12 cellular contexts compared by ENCODE assay signal in the genomic region with DNA sequence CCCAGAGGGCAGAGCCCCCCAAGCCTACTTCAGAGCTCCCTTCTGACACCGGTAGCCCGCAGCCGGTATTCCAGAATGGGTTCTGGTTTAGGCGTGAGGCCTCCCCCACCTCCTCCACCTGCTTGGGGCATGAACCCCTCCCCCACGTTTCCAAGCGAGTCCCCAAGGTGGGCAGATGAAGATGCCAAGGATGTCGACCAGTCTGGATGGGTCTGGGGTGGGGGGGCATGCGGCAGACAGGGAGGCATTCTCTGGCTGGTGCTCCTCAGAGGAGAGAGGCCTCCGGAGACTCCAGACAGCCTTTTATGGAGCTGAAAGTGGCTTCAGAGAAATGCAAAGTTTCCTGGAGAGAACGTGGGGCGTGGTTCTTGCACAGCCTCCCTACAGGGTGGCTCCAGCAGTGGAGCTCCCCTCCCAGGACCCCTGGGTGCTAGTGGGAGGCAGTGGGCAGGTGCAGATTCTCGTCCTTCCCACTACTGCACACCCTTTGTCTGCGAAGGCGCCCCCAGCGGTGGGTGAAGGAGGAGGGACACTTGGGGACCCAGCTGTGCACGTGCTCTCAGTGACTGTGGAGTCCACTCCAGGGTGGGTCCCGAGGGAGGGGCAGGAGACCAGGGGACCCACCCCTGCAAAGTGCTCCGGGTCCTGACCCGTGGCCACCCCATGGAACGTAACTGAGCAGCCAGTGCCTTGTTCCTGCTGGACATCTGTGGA. TPM values are rescaled to one million over a fixed set of nuclear protein-coding genes. Genes with fewer than 3 reads are reported as not detected.
DNase-seq lines count a peak whose midpoint lies in the region; ATAC-seq, FAIRE-seq and TF ChIP-seq lines count a peak whose summit lies in the region.
"Had no signal": no experiment of that assay in that cellular context is flagged by ENCODE, and none has a peak within 500 bp of the region (broad histone marks: within the 10 kb centered on the region; RNA-seq: fewer than 3 reads in every experiment).

No MANE protein-coding gene starts in this region.

- H2BK20ac ChIP-seq in H9 (ENCODE audit: low read depth, low read length, poor library complexity, severe bottlenecking) = no peak overlapping the region

- H4K91ac ChIP-seq in H9 (ENCODE audit: insufficient read length, low read depth, low read length) = no peak overlapping the region

- peaks cover 7% of the 10 kb centered on the region for H3K23me2 ChIP-seq in H9 (ENCODE audit: insufficient read length, low read depth, low read length, poor library complexity, severe bottlenecking)

- no peak overlapping the region for H3K4me3 Mint-ChIP-seq in H9
- H3K4me3 Mint-ChIP-seq in astrocyte (ENCODE audit: unreplicated experiment) = peak overlapping the region; percentile 14
- peak overlapping the region in 5 of 8 donors; percentile 13 to 65 (median 50) for H3K4me3 Mint-ChIP-seq in naive B cell
- H3K4me3 Mint-ChIP-seq: memory B cell had no signal

- H2BK120ac ChIP-seq in H9 (ENCODE audit: low read depth, low read length, poor library complexity, severe bottlenecking) = no peak overlapping the region

- no peak overlapping the region for H2BK5ac ChIP-seq in H9 (ENCODE audit: insufficient read length, low read length)

- no CpG with 5 or more reads among the region's 20 CpGs for WGBS in H9 (ENCODE audit: extremely low coverage, insufficient read length, low lambda C conversion rate)

- H3K27me3 ChIP-seq in ACC112 (ENCODE audit: insufficient read depth, low read length) (no peaks in the 10 kb centered on the region), H9 (ENCODE audit: insufficient read depth, low read length) (no peaks in the 10 kb centered on the region), astrocyte (ENCODE audit: insufficient read depth, low read length) (no peaks in the 10 kb centered on the region)

- DNase-seq in H9 = peak; percentile 37
- DNase-seq in astrocyte (ENCODE audit: low read depth) = no peak
- DNase-seq in naive B cell = no peak
- no peak for DNase-seq in NAMALWA (ENCODE audit: low spot score)
- no peak for DNase-seq in LoVo (ENCODE audit: low spot score)
- DNase-seq in nucleus accumbens (lab: John Stamatoyannopoulos, UW) = no peak
- DNase-seq in HTR-8/SVneo (ENCODE audit: insufficient read length, low spot score) = no peak
- DNase-seq: NCI-H510A treated with DMSO at 0.1 percent for 48 hours, SW 1271 had no signal

- H3T11ph ChIP-seq in H9 (ENCODE audit: low read length) = no peak overlapping the region

- no peak overlapping the region for H3K56ac ChIP-seq in H9 (ENCODE audit: insufficient read length, low read depth, low read length)

- peaks cover 41% of the 10 kb centered on the region; the same call in 1 of the 2 replicates for H3K36me3 ChIP-seq in ACC112 (ENCODE audit: insufficient read depth, low read length)
- peaks cover 34% of the 10 kb centered on the region for H3K36me3 ChIP-seq in astrocyte (ENCODE audit: insufficient read depth, low read length)

- no peaks in the 10 kb centered on the region for H3K27me3 Mint-ChIP-seq in H9 (ENCODE audit: low read depth)
- H3K27me3 Mint-ChIP-seq in astrocyte (ENCODE audit: low read depth, unreplicated experiment) = no peaks in the 10 kb centered on the region
- peaks cover 6 to 12% (median 10%) of the 10 kb centered on the region in 3 donors for H3K27me3 Mint-ChIP-seq in naive B cell
- H3K27me3 Mint-ChIP-seq: memory B cell had no signal

- H3K4me1 Mint-ChIP-seq in H9 (peaks cover 7 to 10% of the 10 kb centered on the region in 2 experiments), astrocyte (ENCODE audit: low read depth, unreplicated experiment) (peaks cover 4% of the 10 kb centered on the region), naive B cell (peaks cover 17 to 22% (median 21%) of the 10 kb centered on the region in 3 donors)

- no peak overlapping the region for H4K8ac ChIP-seq in H9 (replicated peaks; ENCODE audit: insufficient read length, low read depth, low read length)

- no peak overlapping the region for H2AK5ac ChIP-seq in H9 (ENCODE audit: insufficient read length, low read length)

- H2AFZ ChIP-seq in ACC112 (ENCODE audit: low read length, unreplicated experiment) (no peak overlapping the region), H9 (ENCODE audit: low read length) (no peak overlapping the region), astrocyte (ENCODE audit: low read depth, low read length) (no peak overlapping the region)

- H3K4ac ChIP-seq in H9 (ENCODE audit: low read depth, low read length) = no peak overlapping the region

- peak overlapping the region; percentile 98 for H3K4me3 ChIP-seq in ACC112 (ENCODE audit: low read depth, low read length)
- H3K4me3 ChIP-seq in astrocyte (ENCODE audit: insufficient read depth, low read depth, low read length) = peak overlapping the region; percentile 98

- peaks cover 3% of the 10 kb centered on the region for H3K79me1 ChIP-seq in H9 (ENCODE audit: insufficient read depth, low read depth, low read length, poor library complexity, severe bottlenecking)

- no peak overlapping the region for H2BK15ac ChIP-seq in H9 (ENCODE audit: low read depth, low read length)

- TF ChIP-seq CTCF in H9 (conservative IDR thresholded peaks at IDR 0.05) (peak; percentile 15; the same call in 1 of the 3 replicates), astrocyte (IDR thresholded peaks at IDR 0.05; ENCODE audit: insufficient read depth, low read depth, low read length) (no peak)

- H3K23ac ChIP-seq in H9 (ENCODE audit: insufficient read length, low read depth, low read length) = no peak overlapping the region

- H3K27ac ChIP-seq in ACC112 (ENCODE audit: low read depth, low read length) = 0 out of 2 replicates have a peak overlapping the region, but pooled peaks have one; percentile 6
- H3K27ac ChIP-seq in H9 (ENCODE audit: insufficient read length, low read depth, low read length) = no peak overlapping the region
- peak overlapping the region; percentile 94 for H3K27ac ChIP-seq in astrocyte (ENCODE audit: low read depth, low read length)

- no peak overlapping the region for H2BK12ac ChIP-seq in H9 (ENCODE audit: insufficient read length, low read depth, low read length)

- no peak for ATAC-seq in naive B cell (ENCODE audit: low read depth in 2 of 2)

- H3K9me3 Mint-ChIP-seq in H9 (no peaks in the 10 kb centered on the region), astrocyte (ENCODE audit: unreplicated experiment) (no peaks in the 10 kb centered on the region), naive B cell (no peaks in the 10 kb centered on the region)
- H3K9me3 Mint-ChIP-seq: memory B cell had no signal

- H3K79me2 ChIP-seq in ACC112 (ENCODE audit: control insufficient read depth, insufficient read depth, low read length, unreplicated experiment) (peaks cover 88% of the 10 kb centered on the region), H9 (ENCODE audit: insufficient read depth, low read length) (no peaks in the 10 kb centered on the region), astrocyte (ENCODE audit: insufficient read depth, low read length) (peaks cover 99% of the 10 kb centered on the region)

- no peak overlapping the region for H3K18ac ChIP-seq in H9 (ENCODE audit: insufficient read length, low read depth, low read length)

- H4K20me1 ChIP-seq in H9 (ENCODE audit: control insufficient read depth, insufficient read depth, insufficient read length) (no peaks in the 10 kb centered on the region), astrocyte (ENCODE audit: insufficient read depth, low read length) (peaks cover 73% of the 10 kb centered on the region)

- peak overlapping the region in 2 of 3 experiments; percentile 49 to 75; a peak in 2 of 7 replicates for H3K27ac Mint-ChIP-seq in H9
- H3K27ac Mint-ChIP-seq in astrocyte (ENCODE audit: unreplicated experiment) = no peak overlapping the region
- H3K27ac Mint-ChIP-seq in naive B cell = peak overlapping the region in 1 of 6 donors; percentile 74
- H3K27ac Mint-ChIP-seq: memory B cell had no signal

- H3K9me3 ChIP-seq in H9 (ENCODE audit: control insufficient read depth, low read depth, low read length) = no peaks in the 10 kb centered on the region
- no peaks in the 10 kb centered on the region for H3K9me3 ChIP-seq in astrocyte (ENCODE audit: insufficient read depth, low read depth, low read length)

- H4K5ac ChIP-seq in H9 (ENCODE audit: insufficient read length, low read depth, low read length) = no peak overlapping the region

- H3K36me3 Mint-ChIP-seq in H9 (ENCODE audit: insufficient read depth in 1 of 3, low read depth in 3 of 3) = peaks cover 14 to 66% (median 46%) of the 10 kb centered on the region in 3 experiments; a peak in 6 of 7 replicates
- H3K36me3 Mint-ChIP-seq in astrocyte (ENCODE audit: low read depth, unreplicated experiment) = peaks cover 6% of the 10 kb centered on the region
- no peaks in the 10 kb centered on the region for H3K36me3 Mint-ChIP-seq in naive B cell
- H3K36me3 Mint-ChIP-seq: memory B cell had no signal

- H3K4me2 ChIP-seq in H9 (ENCODE audit: insufficient read depth, insufficient read length, low read length) (no peak overlapping the region), astrocyte (ENCODE audit: low read length) (peak overlapping the region; percentile 99)

- FAIRE-seq in astrocyte (lab: Jason Lieb, UNC) (no peak), HTR-8/SVneo (lab: Jason Lieb, UNC) (no peak)

- H3K14ac ChIP-seq in H9 (ENCODE audit: insufficient read depth, low read length) = no peak overlapping the region

- H3K9ac ChIP-seq in H9 (ENCODE audit: extremely low read depth, insufficient read length, low read length) = no peak overlapping the region
- H3K9ac ChIP-seq in astrocyte (ENCODE audit: low read length) = peak overlapping the region; percentile 97

- H3K4me1 ChIP-seq in ACC112 (ENCODE audit: control insufficient read depth, insufficient read depth, low read length, unreplicated experiment) (peaks cover 19% of the 10 kb centered on the region), H9 (ENCODE audit: insufficient read depth, low read length) (no peaks in the 10 kb centered on the region), astrocyte (ENCODE audit: insufficient read depth, low read length) (peaks cover 31% of the 10 kb centered on the region)

RNA-seq across cellular contexts. Expression of a gene that starts 4.2 kb away (rescaled TPM):
- total RNA-seq in H9 (2021) = 372 and 399 TPM in 2 replicates
- 248 and 482 TPM in 2 replicates for total RNA-seq in astrocyte
- 1 to 10 TPM in 5 of 6 donors, not detected in 1; 1.6 to 7.7 (median 4.5) TPM for polyA plus RNA-seq in naive B cell (ENCODE audit: low read depth in 6 of 6)

RNA-seq across cellular contexts. Expression of a gene that starts 30.0 kb away (rescaled TPM):
- total RNA-seq in H9 (2021) (25.3 and 26.2 TPM in 2 replicates), astrocyte (17.6 and 20.0 TPM in 2 replicates)
- polyA plus RNA-seq in naive B cell (ENCODE audit: low read depth in 6 of 6) = 10 to 100 TPM; 15.9 to 26.9 (median 16.8) TPM

RNA-seq across cellular contexts. Expression of a gene that starts 58.7 kb away (rescaled TPM):
- total RNA-seq in H9 (2021) (7.4 and 7.7 TPM in 2 replicates), astrocyte (not detected in 2 replicates)
- polyA plus RNA-seq in naive B cell (ENCODE audit: low read depth in 6 of 6) = not detected
- total RNA-seq: MCF 10A had no signal

Comparison
In these comparisons a context has a peak if more than half of its experiments do, and no peak if none do; other contexts are left out.
1. H3K4me3 Mint-ChIP-seq: peak in astrocyte (single experiment) and naive B cell (5 of 8); none in H9 (0 of 2).